In the genomic region with DNA sequence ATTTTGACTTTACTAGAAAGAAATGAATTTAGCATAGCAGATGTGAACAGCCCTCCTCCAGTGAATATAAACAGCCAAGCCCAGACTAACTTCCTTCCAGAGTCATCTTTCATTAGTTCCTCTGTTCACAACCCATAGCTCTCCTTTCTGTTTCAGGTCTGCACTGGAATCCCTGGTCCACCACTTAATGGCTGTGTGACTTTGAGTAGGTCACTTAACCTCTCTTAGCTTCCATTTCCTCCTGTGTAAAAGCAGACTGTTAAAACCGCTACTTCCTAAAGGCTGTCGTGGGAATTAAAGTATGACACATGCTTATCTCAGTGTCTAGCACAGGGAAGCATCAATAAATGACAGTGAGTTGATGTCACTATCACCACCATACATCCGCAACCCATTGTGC, we compare ENCODE assay signal across 29 cellular contexts. TPM values are rescaled to one million over a fixed set of nuclear protein-coding genes. Genes with fewer than 3 reads are reported as not detected.
DNase-seq lines count a peak whose midpoint lies in the region; ATAC-seq, FAIRE-seq and TF ChIP-seq lines count a peak whose summit lies in the region.
"Had no signal": no experiment of that assay in that cellular context is flagged by ENCODE, and none has a peak within 500 bp of the region (broad histone marks: within the 10 kb centered on the region; RNA-seq: fewer than 3 reads in every experiment).

No MANE protein-coding gene starts in this region.

- TF ChIP-seq POLR2A in HepG2 (IDR thresholded peaks at IDR 0.05; ENCODE audit: insufficient read depth in 1 of 2, low read depth in 2 of 2, low read length in 2 of 2) (no peak), right lobe of liver (IDR thresholded peaks at IDR 0.05) (no peak), K562 (conservative IDR thresholded peaks at IDR 0.05) (no peak)

- H4K20me1 ChIP-seq in HepG2 (ENCODE audit: insufficient read depth, low read length) (no peaks in the 10 kb centered on the region), K562 (replicated peaks; ENCODE audit: control insufficient read depth, insufficient read depth, low read length) (no peaks in the 10 kb centered on the region)

- H3K36me3 ChIP-seq in HepG2 (replicated peaks in 1 of 2; ENCODE audit: control insufficient read depth in 1 of 2, insufficient read depth in 2 of 2, low read length in 2 of 2) (no peaks in the 10 kb centered on the region), right lobe of liver (no peaks in the 10 kb centered on the region), K562 (ENCODE audit: control insufficient read depth, insufficient read depth, low read length) (no peaks in the 10 kb centered on the region), WERI-Rb-1 (no peaks in the 10 kb centered on the region)
- H3K36me3 ChIP-seq: BE2C, SJSA1 had no signal

- no peak for TF ChIP-seq EP300 in HepG2 (IDR thresholded peaks at IDR 0.05; ENCODE audit: low read depth in 2 of 2, low read length in 2 of 2)
- no peak for TF ChIP-seq EP300 in HepG2 (CRISPR knock-in tag; IDR thresholded peaks at IDR 0.05; ENCODE audit: borderline replicate concordance)
- TF ChIP-seq EP300 in K562 (IDR thresholded peaks at IDR 0.05; ENCODE audit: low read length), result no peak

- H3K79me2 ChIP-seq in HepG2 (ENCODE audit: insufficient read depth, low read length), result no peaks in the 10 kb centered on the region
- H3K79me2 ChIP-seq in K562 (ENCODE audit: control insufficient read depth, insufficient read depth, low read length), result no peaks in the 10 kb centered on the region

- H3K4me1 Mint-ChIP-seq in stimulated activated memory B cell treated with anti-CD40 and anti-IgM and Interleukin-4, amounts not matched to agents 10 μg/mL and 1 μg/mL and 100 μg/mL, for 72 hours, result peaks cover 13% of the 10 kb centered on the region
- H3K4me1 Mint-ChIP-seq: CD4-positive, CD25-positive, alpha-beta regulatory T cell; T-cell had no signal

- CTCF ChIA-PET in HepG2 (lab: Yijun Ruan, JAX; ENCODE audit: low intra/inter-chr PET ratio, low total read pairs), result no interaction called here
- CTCF ChIA-PET in RWPE1 (lab: Yijun Ruan, JAX), result interaction anchor here (1.0 kb wide), 1 partner anchor 121 kb away, joined by 3 read pairs; no protein-coding TSS in a partner anchor
- CTCF ChIA-PET in K562 (lab: Yijun Ruan, JAX; ENCODE audit: low intra/inter-chr PET ratio), result no interaction called here

- H3K9me3 ChIP-seq in HepG2 (ENCODE audit: low read length) (no peaks in the 10 kb centered on the region), right lobe of liver (no peaks in the 10 kb centered on the region), K562 (replicated peaks; ENCODE audit: control insufficient read depth, insufficient read depth, low read depth, low read length) (no peaks in the 10 kb centered on the region), WERI-Rb-1 (ENCODE audit: severe bottlenecking) (no peaks in the 10 kb centered on the region)
- H3K9me3 ChIP-seq: BE2C, SJSA1 had no signal

- H3K27me3 ChIP-seq in HepG2 (ENCODE audit: control insufficient read depth in 1 of 2, insufficient read depth in 2 of 2, low read length in 2 of 2), result no peaks in the 10 kb centered on the region
- no peaks in the 10 kb centered on the region for H3K27me3 ChIP-seq in right lobe of liver
- peaks cover 28 to 35% of the 10 kb centered on the region in 2 experiments for H3K27me3 ChIP-seq in K562 (ENCODE audit: control insufficient read depth in 2 of 2, insufficient read depth in 2 of 2, low read length in 2 of 2)
- H3K27me3 ChIP-seq in WERI-Rb-1 (ENCODE audit: insufficient read depth, low read depth, severe bottlenecking), result no peaks in the 10 kb centered on the region

- no peak for ATAC-seq in HepG2
- no peak for ATAC-seq in right lobe of liver
- no peak for ATAC-seq in K562
- ATAC-seq in stimulated activated memory B cell treated with anti-CD40 and anti-IgM and Interleukin-4, amounts not matched to agents 10 μg/mL and 1 μg/mL and 100 μg/mL, for 72 hours, result peak; percentile 43
- ATAC-seq in HG02852 (IDR thresholded peaks at IDR 0.05; ENCODE audit: unreplicated experiment), result no peak
- ATAC-seq: PC-3, T-cell had no signal

- no peak overlapping the region for H3K4me3 Mint-ChIP-seq in stimulated activated memory B cell treated with anti-CD40 and anti-IgM and Interleukin-4, amounts not matched to agents 10 μg/mL and 1 μg/mL and 100 μg/mL, for 72 hours
- H3K4me3 Mint-ChIP-seq: CD4-positive, CD25-positive, alpha-beta regulatory T cell; T-cell had no signal

- BruUV-seq in HepG2 (replicated peaks; lab: Mats Ljungman, UMichigan) (no TSS peak), K562 (replicated peaks; lab: Mats Ljungman, UMichigan) (no TSS peak)

- WGBS in HepG2 (ENCODE audit: low lambda C conversion rate), result 98% methylated on average over 3 of the region's 3 CpGs
- WGBS in right lobe of liver (ENCODE audit: insufficient coverage, low coverage, low lambda C conversion rate, missing lambda C conversion rate), result 95% methylated on average over 2 of the region's 3 CpGs
- 18% methylated on average over 3 of the region's 3 CpGs for WGBS in K562 (ENCODE audit: insufficient coverage, low coverage, missing lambda C conversion rate)

- no peaks in the 10 kb centered on the region for H3K9me3 Mint-ChIP-seq in stimulated activated memory B cell treated with anti-CD40 and anti-IgM and Interleukin-4, amounts not matched to agents 10 μg/mL and 1 μg/mL and 100 μg/mL, for 72 hours
- H3K9me3 Mint-ChIP-seq: T-cell had no signal

- DNase-seq in HepG2 (ENCODE audit: low spot score) (no peak), right lobe of liver (no peak), RWPE1 (ENCODE audit: low spot score) (no peak), K562 (ENCODE audit: extremely low read depth in 1 of 4, low spot score in 3 of 4) (no peak), NCI-H2171 (lab: John Stamatoyannopoulos, UW) (no peak), WERI-Rb-1 (no peak)
- DNase-seq: 8988T; ACHN; BE2C; CD4-positive, CD25-positive, alpha-beta regulatory T cell; NCI-H1105; NCI-H146; NCI-H1930; NCI-H2107; NCI-H446; NCI-H524 treated with DMSO at 0.1 percent for 48 hours; NCI-H82; NK-92 treated with Interleukin-12 subunit alpha and Interleukin-12 subunit beta, amount 100 ng/mL, for 24 hours; PC-3; Right ventricle myocardium superior; T-cell had no signal

- intact Hi-C loops in HepG2 (cut with micrococcal nuclease; ENCODE audit: unreplicated experiment) (loop anchor here (10.0 kb wide), 1 partner anchor 53 kb away; no protein-coding TSS in a partner anchor), right lobe of liver (cut with DNase I) (no loop called here), K562 (cut with micrococcal nuclease) (no loop called here)

- no peak for FAIRE-seq in HepG2 (lab: Jason Lieb, UNC)
- no peak for FAIRE-seq in K562 (lab: Jason Lieb, UNC)
- FAIRE-seq: D721Med had no signal

- peaks cover 41% of the 10 kb centered on the region for H3K27me3 Mint-ChIP-seq in stimulated activated memory B cell treated with anti-CD40 and anti-IgM and Interleukin-4, amounts not matched to agents 10 μg/mL and 1 μg/mL and 100 μg/mL, for 72 hours

- TF ChIP-seq CTCF in HepG2 (CRISPR knock-in tag; IDR thresholded peaks at IDR 0.05) (no peak), right lobe of liver (IDR thresholded peaks at IDR 0.05) (no peak), RWPE1 (conservative IDR thresholded peaks at IDR 0.05; ENCODE audit: low read depth) (no peak), K562 (IDR thresholded peaks at IDR 0.05 in 2 of 3, conservative IDR thresholded peaks at IDR 0.05 in 1 of 3; ENCODE audit: insufficient read depth in 2 of 3, low read depth in 1 of 3, low read length in 3 of 3) (no peak), WERI-Rb-1 (IDR thresholded peaks at IDR 0.05; ENCODE audit: low read depth, low read length) (no peak)

- in situ Hi-C loops in HepG2 (cut with HindIII; ENCODE audit: extremely low pct_ligation_motif_present, low pct_unique_long_range_greater_than_20kb) (no loop called here), K562 (cut with MboI) (no loop called here)

- POLR2A ChIA-PET in HepG2 (lab: Yijun Ruan, JAX), result no interaction called here
- POLR2A ChIA-PET in RWPE1 (lab: Yijun Ruan, JAX; ENCODE audit: low non-redundant PET), result no interaction called here
- POLR2A ChIA-PET in K562 (lab: Yijun Ruan, JAX), result no interaction called here

- peaks cover 84% of the 10 kb centered on the region for H3K4me1 ChIP-seq in HepG2 (ENCODE audit: insufficient read depth, low read length)
- H3K4me1 ChIP-seq in right lobe of liver, result peaks cover 0 to 8% (median 0%) of the 10 kb centered on the region in 4 donors
- no peaks in the 10 kb centered on the region for H3K4me1 ChIP-seq in K562 (replicated peaks in 1 of 2; ENCODE audit: control insufficient read depth in 2 of 2, insufficient read depth in 2 of 2, low read length in 2 of 2)
- H3K4me1 ChIP-seq: BE2C, SJSA1 had no signal

- H2AFZ ChIP-seq in HepG2 (ENCODE audit: low read length) (no peak overlapping the region), K562 (ENCODE audit: low read depth, low read length) (no peak overlapping the region)

- H3K27ac ChIP-seq in HepG2 (ENCODE audit: extremely low read length, insufficient read depth, low read length) (no peak overlapping the region), right lobe of liver (no peak overlapping the region), RWPE1 (peak overlapping the region; percentile 70), K562 (ENCODE audit: extremely low read depth, low read depth, low read length) (no peak overlapping the region), WERI-Rb-1 (no peak overlapping the region)
- H3K27ac ChIP-seq: KMS-11, SJSA1 had no signal

- no peak overlapping the region for H3K9ac ChIP-seq in HepG2 (ENCODE audit: insufficient read depth, low read depth, low read length)
- no peak overlapping the region for H3K9ac ChIP-seq in K562 (ENCODE audit: insufficient read depth in 1 of 2, low read depth in 2 of 2, low read length in 2 of 2)
- H3K9ac ChIP-seq: KMS-11 had no signal

- no peaks in the 10 kb centered on the region for H3K36me3 Mint-ChIP-seq in stimulated activated memory B cell treated with anti-CD40 and anti-IgM and Interleukin-4, amounts not matched to agents 10 μg/mL and 1 μg/mL and 100 μg/mL, for 72 hours
- H3K36me3 Mint-ChIP-seq: CD4-positive, CD25-positive, alpha-beta regulatory T cell; T-cell had no signal

- H3K27ac Mint-ChIP-seq in stimulated activated memory B cell treated with anti-CD40 and anti-IgM and Interleukin-4, amounts not matched to agents 10 μg/mL and 1 μg/mL and 100 μg/mL, for 72 hours, result no peak overlapping the region
- H3K27ac Mint-ChIP-seq: T-cell had no signal

- no peak for TF ChIP-seq RAD21 in HepG2 (CRISPR knock-in tag; IDR thresholded peaks at IDR 0.05)
- TF ChIP-seq RAD21 in K562 (CRISPR knock-in tag; conservative IDR thresholded peaks at IDR 0.05 in 1 of 2, IDR thresholded peaks at IDR 0.05 in 1 of 2), result no peak

- H3K4me3 ChIP-seq in HepG2 (replicated peaks in 1 of 3; ENCODE audit: insufficient read depth in 1 of 3, low read depth in 2 of 3, low read length in 3 of 3), result no peak overlapping the region
- no peak overlapping the region for H3K4me3 ChIP-seq in right lobe of liver
- no peak overlapping the region for H3K4me3 ChIP-seq in K562
- H3K4me3 ChIP-seq in WERI-Rb-1 (ENCODE audit: low read depth, low read length), result no peak overlapping the region
- H3K4me3 ChIP-seq: SJSA1 had no signal

- H3K4me2 ChIP-seq in HepG2 (ENCODE audit: low read depth, low read length) (no peak overlapping the region), K562 (ENCODE audit: insufficient read depth, low read length) (no peak overlapping the region)
- H3K4me2 ChIP-seq: KMS-11 had no signal

- H3K9me1 ChIP-seq in K562 (ENCODE audit: control insufficient read depth, insufficient read depth, low read length), result no peaks in the 10 kb centered on the region

RNA-seq across cellular contexts. Expression of a gene that starts 7.5 kb away (rescaled TPM):
- total RNA-seq in HepG2 (2016; rRNA removed; fragmentation: Illumina TruSeq; extraction: Trizol) (5.6 and 7.6 TPM in 2 replicates), right lobe of liver (not detected), K562 (2014; rRNA removed) (0.05 TPM in 1 of 2 replicates, not detected in the other), K562 (2014; rRNA removed; fragmentation: Illumina TruSeq; extraction: Trizol) (not detected in 2 replicates), K562 (2015; rRNA removed; fragmentation: Illumina TruSeq; extraction: Trizol) (not detected in 2 replicates), K562 (2021) (0.09 TPM in 1 of 2 replicates, not detected in the other)
- total RNA-seq in HepG2 (2016; cell fraction: cytosol; rRNA removed; fragmentation: Illumina TruSeq; extraction: Trizol; ENCODE audit: low read depth), result 1.9 and 2.0 TPM in 2 replicates
- total RNA-seq in HepG2 (2016; cell fraction: insoluble cytoplasmic fraction; rRNA removed; fragmentation: Illumina TruSeq; extraction: Trizol), result 5.7 and 7.3 TPM in 2 replicates
- total RNA-seq in HepG2 (2016; cell fraction: membrane; rRNA removed; fragmentation: Illumina TruSeq; extraction: Trizol), result 4.1 and 5.6 TPM in 2 replicates
- total RNA-seq in HepG2 (2016; cell fraction: nucleus; rRNA removed; fragmentation: Illumina TruSeq; extraction: Trizol), result 6.7 and 7.0 TPM in 2 replicates
- polyA plus RNA-seq in HepG2 (2011; rRNA removed) (20.3 and 21.9 TPM in 2 replicates), K562 (2011; rRNA removed) (0.07 TPM in 1 of 2 replicates, not detected in the other), K562 (2014; fragmentation: Illumina TruSeq; extraction: Trizol) (0.06 TPM in 1 of 2 replicates, not detected in the other), K562 (2014; fragmentation: Nextera tagmentation; extraction: Ambion mirVana) (not detected), K562 (2014; rRNA removed) (0.05 TPM in 1 of 2 replicates, not detected in the other)
- polyA plus RNA-seq in HepG2 (2011; cell fraction: cytosol; rRNA removed), result 15.7 and 20.0 TPM in 2 replicates
- 8.1 and 11.6 TPM in 2 replicates for polyA plus RNA-seq in HepG2 (2011; cell fraction: nucleus; rRNA removed)
- polyA plus RNA-seq in HepG2 (2012), result 15.5 and 28.1 TPM in 2 replicates
- polyA plus RNA-seq in HepG2 (2016; cell fraction: cytosol; fragmentation: Illumina TruSeq; extraction: Trizol; ENCODE audit: low read depth), result 1.6 and 2.3 TPM in 2 replicates
- polyA plus RNA-seq in HepG2 (2016; cell fraction: insoluble cytoplasmic fraction; fragmentation: Illumina TruSeq; extraction: Trizol; ENCODE audit: low read depth), result 5.2 and 5.3 TPM in 2 replicates
- polyA plus RNA-seq in HepG2 (2016; cell fraction: membrane; fragmentation: Illumina TruSeq; extraction: Trizol; ENCODE audit: low read depth), result 3.7 and 4.6 TPM in 2 replicates
- polyA plus RNA-seq in HepG2 (2016; cell fraction: nucleus; fragmentation: Illumina TruSeq; extraction: Trizol; ENCODE audit: insufficient read depth, low read depth), result 9.8 and 10.4 TPM in 2 replicates
- 24.8 TPM in 1 of 2 replicates, not detected in the other for polyA minus RNA-seq in HepG2 (2011; rRNA and poly(A)+ RNA removed; ENCODE audit: low replicate concordance)
- polyA minus RNA-seq in HepG2 (2011; cell fraction: cytosol; rRNA and poly(A)+ RNA removed), result 7.6 and 9.2 TPM in 2 replicates
- 9.4 and 13.8 TPM in 2 replicates for polyA minus RNA-seq in HepG2 (2011; cell fraction: nucleus; rRNA and poly(A)+ RNA removed)
- not detected in 2 replicates for total RNA-seq in K562 (2011; cell fraction: chromatin; rRNA removed; ENCODE audit: low replicate concordance)
- not detected in 2 replicates for total RNA-seq in K562 (2011; cell fraction: nucleolus; rRNA removed)
- 0.44 TPM in 1 of 2 replicates, not detected in the other for total RNA-seq in K562 (2011; cell fraction: nucleoplasm; rRNA removed)
- polyA plus RNA-seq in K562 (2011; cell fraction: cytosol; rRNA removed), result 0.04 and 0.06 TPM in 2 replicates
- polyA plus RNA-seq in K562 (2011; cell fraction: nucleus; rRNA removed), result 0.07 TPM in 1 of 2 replicates, not detected in the other
- 0.01 and 0.21 TPM in 2 replicates for polyA plus RNA-seq in K562 (2012)
- polyA minus RNA-seq in K562 (2011; rRNA and poly(A)+ RNA removed), result not detected in 2 replicates
- polyA minus RNA-seq in K562 (2011; cell fraction: cytosol; rRNA and poly(A)+ RNA removed), result not detected in 2 replicates
- not detected in 2 replicates for polyA minus RNA-seq in K562 (2011; cell fraction: nucleus; rRNA and poly(A)+ RNA removed)
- total RNA-seq: H4, HT1080, PC-3, RPMI7951, SJSA1 had no signal
